In genomic region chr1:41698916-41699860, GRCh38 we compare ENCODE assay signal across 10 cellular contexts.
DNase-seq lines count a peak whose midpoint lies in the region; ATAC-seq lines count a peak whose summit lies in the region.
"Had no signal": no experiment of that assay in that cellular context is flagged by ENCODE, and none has a peak within 500 bp of the region (broad histone marks: within the 10 kb centered on the region; RNA-seq: fewer than 3 reads in every experiment).

No MANE protein-coding gene starts in this region.

- H3K36me3 ChIP-seq in KOPT-K1 (ENCODE audit: insufficient read depth, low read length) = no peaks in the 10 kb centered on the region; the same call in 1 of the 2 replicates

- in situ Hi-C loops in KBM-7 (cut with MboI; ENCODE audit: low pct_unique_long_range_greater_than_20kb, low sequenced_read_pairs) = no loop called here

- ATAC-seq in GM21619 (IDR thresholded peaks at IDR 0.05; ENCODE audit: unreplicated experiment) = peak; percentile 72

- DNase-seq in stimulated activated naive CD4-positive, alpha-beta T cell treated with Interleukin-2 at 50 U/mL for 16 hours (lab: John Stamatoyannopoulos, UW) = peak; percentile 11
- DNase-seq in stimulated activated naive CD4-positive, alpha-beta T cell (lab: John Stamatoyannopoulos, UW) = no peak
- no peak for DNase-seq in effector CD8-positive, alpha-beta T cell (lab: John Stamatoyannopoulos, UW)
- DNase-seq in NCI-H1105 treated with DMSO at 0.1 percent for 48 hours (lab: John Stamatoyannopoulos, UW) = no peak
- DNase-seq in KBM-7 = no peak
- no peak for DNase-seq in SHP77 (lab: John Stamatoyannopoulos, UW)
- DNase-seq: CD4-positive, alpha-beta T cell; NCI-H82 had no signal

- peak overlapping the region; percentile 38 for H3K27ac ChIP-seq in KOPT-K1 (ENCODE audit: low read depth, low read length, poor library complexity, severe bottlenecking)

- no peaks in the 10 kb centered on the region for H3K9me3 ChIP-seq in KOPT-K1 (ENCODE audit: insufficient read depth, low read length, poor library complexity, severe bottlenecking)
